ENCODE assay signal across 22 cellular contexts in genomic region chr15:80838666-80839065, GRCh38. TPM values are rescaled to one million over a fixed set of nuclear protein-coding genes. Genes with fewer than 3 reads are reported as not detected.
DNase-seq lines count a peak whose midpoint lies in the region; ATAC-seq, FAIRE-seq and TF ChIP-seq lines count a peak whose summit lies in the region.
"Had no signal": no experiment of that assay in that cellular context is flagged by ENCODE, and none has a peak within 500 bp of the region (broad histone marks: within the 10 kb centered on the region; RNA-seq: fewer than 3 reads in every experiment).

No MANE protein-coding gene starts in this region.

- H3K4me2 ChIP-seq in HepG2 (ENCODE audit: low read depth, low read length) (peak overlapping the region; percentile 79), neural progenitor cell (no peak overlapping the region), smooth muscle cell (no peak overlapping the region)

- DNase-seq in HepG2 (ENCODE audit: low spot score) (no peak), right lobe of liver (no peak), chondrocyte (ENCODE audit: low spot score) (no peak), neural progenitor cell (ENCODE audit: low spot score) (no peak), smooth muscle cell (lab: John Stamatoyannopoulos, UW; ENCODE audit: unreplicated experiment) (no peak), globus pallidus (ENCODE audit: low spot score) (no peak), Caco-2 (no peak), small intestine (no peak)
- DNase-seq: AML-193; CD8-positive, alpha-beta T cell; DMS 273 treated with DMSO at 0.1 percent for 48 hours; DND-41; EL; HFFc6 had no signal

- no peaks in the 10 kb centered on the region for H3K27me3 ChIP-seq in HepG2 (ENCODE audit: control insufficient read depth in 1 of 2, insufficient read depth in 2 of 2, low read length in 2 of 2)
- no peaks in the 10 kb centered on the region for H3K27me3 ChIP-seq in right lobe of liver
- no peaks in the 10 kb centered on the region for H3K27me3 ChIP-seq in neural progenitor cell
- no peaks in the 10 kb centered on the region for H3K27me3 ChIP-seq in smooth muscle cell (ENCODE audit: low read depth)
- no peaks in the 10 kb centered on the region for H3K27me3 ChIP-seq in Caco-2 (replicated peaks; ENCODE audit: control insufficient read depth, insufficient read depth, low read length)
- H3K27me3 ChIP-seq in small intestine (ENCODE audit: control insufficient read depth in 2 of 2, insufficient read depth in 2 of 2, low read length in 2 of 2) = no peaks in the 10 kb centered on the region

- CTCF ChIA-PET in HepG2 (lab: Yijun Ruan, JAX; ENCODE audit: low intra/inter-chr PET ratio, low total read pairs) (no interaction called here), Caco-2 (lab: Charles Lee) (no interaction called here)

- H3K36me3 Mint-ChIP-seq in chondrocyte (ENCODE audit: low read depth) (peaks cover 12% of the 10 kb centered on the region), neural progenitor cell (no peaks in the 10 kb centered on the region), Caco-2 (ENCODE audit: insufficient read depth, unreplicated experiment) (no peaks in the 10 kb centered on the region)
- H3K36me3 Mint-ChIP-seq: CD8-positive, alpha-beta T cell had no signal

- peaks cover 42% of the 10 kb centered on the region for H3K4me1 Mint-ChIP-seq in chondrocyte (ENCODE audit: low read depth)
- H3K4me1 Mint-ChIP-seq in neural progenitor cell = peaks cover 11% of the 10 kb centered on the region
- peaks cover 8% of the 10 kb centered on the region for H3K4me1 Mint-ChIP-seq in Caco-2 (ENCODE audit: low read depth, unreplicated experiment)

- POLR2A ChIA-PET in HepG2 (lab: Yijun Ruan, JAX) (interaction anchor here (0.7 to 7.0 kb wide), 15 partner anchors 9 to 271 kb away, joined by 3 to 56 read pairs (median 4); partner anchors contain the start of genes CEMIP and TLNRD1), Caco-2 (lab: Charles Lee) (no interaction called here)

- TF ChIP-seq EP300 in HepG2 (IDR thresholded peaks at IDR 0.05; ENCODE audit: low read depth in 2 of 2, low read length in 2 of 2) (no peak), HepG2 (CRISPR knock-in tag; IDR thresholded peaks at IDR 0.05; ENCODE audit: borderline replicate concordance) (no peak)

- H3K9me3 ChIP-seq in HepG2 (ENCODE audit: low read length) (no peaks in the 10 kb centered on the region), right lobe of liver (no peaks in the 10 kb centered on the region), neural progenitor cell (ENCODE audit: low read depth) (no peaks in the 10 kb centered on the region), smooth muscle cell (replicated peaks; ENCODE audit: low read depth) (no peaks in the 10 kb centered on the region), Caco-2 (no peaks in the 10 kb centered on the region), small intestine (ENCODE audit: control insufficient read depth, low read depth) (no peaks in the 10 kb centered on the region)
- H3K9me3 ChIP-seq: A549 had no signal

- WGBS in HepG2 (ENCODE audit: low lambda C conversion rate) = 60% methylated on average over 1 of the region's 7 CpGs
- 79% methylated on average over 3 of the region's 7 CpGs for WGBS in right lobe of liver (ENCODE audit: insufficient coverage, low coverage, low lambda C conversion rate, missing lambda C conversion rate)
- 89% methylated on average over 7 of the region's 7 CpGs for WGBS in smooth muscle cell (ENCODE audit: low lambda C conversion rate)
- 79 to 85% (median 84%) methylated on average over 7 of the region's 7 CpGs for WGBS in small intestine, 3 donors

- no peaks in the 10 kb centered on the region for H3K9me3 Mint-ChIP-seq in chondrocyte (ENCODE audit: low read depth)
- peaks cover 2% of the 10 kb centered on the region for H3K9me3 Mint-ChIP-seq in neural progenitor cell
- no peaks in the 10 kb centered on the region for H3K9me3 Mint-ChIP-seq in Caco-2 (ENCODE audit: unreplicated experiment)
- H3K9me3 Mint-ChIP-seq: CD8-positive, alpha-beta T cell; HFFc6 had no signal

- H3K27me3 Mint-ChIP-seq in chondrocyte (ENCODE audit: low read depth) = no peaks in the 10 kb centered on the region
- H3K27me3 Mint-ChIP-seq in neural progenitor cell (ENCODE audit: insufficient read depth, low read depth) = peaks cover 6% of the 10 kb centered on the region
- H3K27me3 Mint-ChIP-seq in Caco-2 (ENCODE audit: insufficient read depth, unreplicated experiment) = peaks cover 3% of the 10 kb centered on the region

- H3K4me3 ChIP-seq in HepG2 (replicated peaks in 1 of 3; ENCODE audit: insufficient read depth in 1 of 3, low read depth in 2 of 3, low read length in 3 of 3) (peak overlapping the region in 2 of 3 experiments; percentile 16 to 56; a peak in 2 of 6 replicates), right lobe of liver (no peak overlapping the region), neural progenitor cell (no peak overlapping the region), smooth muscle cell (no peak overlapping the region), Caco-2 (ENCODE audit: low read depth, low read length) (no peak overlapping the region), small intestine (ENCODE audit: low read depth in 1 of 2, low read length in 2 of 2) (no peak overlapping the region)
- H3K4me3 ChIP-seq: A549, GM12878 had no signal

- TF ChIP-seq RAD21 in HepG2 (CRISPR knock-in tag; IDR thresholded peaks at IDR 0.05) = no peak

- H4K20me1 ChIP-seq in HepG2 (ENCODE audit: insufficient read depth, low read length) = no peaks in the 10 kb centered on the region
- no peaks in the 10 kb centered on the region for H4K20me1 ChIP-seq in neural progenitor cell (ENCODE audit: low read depth)
- no peaks in the 10 kb centered on the region for H4K20me1 ChIP-seq in smooth muscle cell (ENCODE audit: low read depth)

- H3F3A ChIP-seq in neural progenitor cell (ENCODE audit: low read depth) = no peaks in the 10 kb centered on the region
- H3F3A ChIP-seq in smooth muscle cell (ENCODE audit: low read depth) = no peaks in the 10 kb centered on the region

- TSS peak; percentile 85 for BruUV-seq in HepG2 (replicated peaks; lab: Mats Ljungman, UMichigan)
- no TSS peak for BruUV-seq in Caco-2 (replicated peaks; lab: Mats Ljungman, UMichigan)

- no peak for FAIRE-seq in HepG2 (lab: Jason Lieb, UNC)
- FAIRE-seq in small intestine (lab: Jason Lieb, UNC) = no peak
- FAIRE-seq: A549, GM12878, GM19239, H54, HTR-8/SVneo had no signal

- intact Hi-C loops in HepG2 (cut with micrococcal nuclease; ENCODE audit: unreplicated experiment) = loop anchor here (1.0 to 2.0 kb wide), 4 partner anchors 19 to 132 kb away; no protein-coding TSS in a partner anchor
- intact Hi-C loops in right lobe of liver (cut with DNase I) = no loop called here
- intact Hi-C loops in Caco-2 (cut with micrococcal nuclease; ENCODE audit: unreplicated experiment) = no loop called here

- H3K9ac ChIP-seq in HepG2 (ENCODE audit: insufficient read depth, low read depth, low read length) (peak overlapping the region; percentile 55), neural progenitor cell (no peak overlapping the region), smooth muscle cell (ENCODE audit: low read depth) (no peak overlapping the region)

- H3K79me2 ChIP-seq in HepG2 (ENCODE audit: insufficient read depth, low read length) (no peaks in the 10 kb centered on the region), neural progenitor cell (ENCODE audit: low read depth) (no peaks in the 10 kb centered on the region), smooth muscle cell (ENCODE audit: low read depth) (no peaks in the 10 kb centered on the region)

- H2AFZ ChIP-seq in HepG2 (ENCODE audit: low read length) = no peak overlapping the region
- no peak overlapping the region for H2AFZ ChIP-seq in neural progenitor cell (replicated peaks)
- no peak overlapping the region for H2AFZ ChIP-seq in smooth muscle cell (ENCODE audit: low read depth)

- ATAC-seq in HepG2 (no peak), right lobe of liver (no peak)
- ATAC-seq: CD8-positive, alpha-beta T cell; GM12878; HCT116 had no signal

- peak overlapping the region; percentile 93 for H3K27ac ChIP-seq in HepG2 (ENCODE audit: extremely low read length, insufficient read depth, low read length)
- no peak overlapping the region for H3K27ac ChIP-seq in right lobe of liver
- no peak overlapping the region for H3K27ac ChIP-seq in neural progenitor cell
- no peak overlapping the region for H3K27ac ChIP-seq in smooth muscle cell (ENCODE audit: low read depth)
- no peak overlapping the region for H3K27ac ChIP-seq in small intestine (ENCODE audit: low read depth in 1 of 2, low read length in 1 of 2)
- H3K27ac ChIP-seq: 22Rv1 had no signal

- in situ Hi-C loops in HepG2 (cut with HindIII; ENCODE audit: extremely low pct_ligation_motif_present, low pct_unique_long_range_greater_than_20kb) = no loop called here

- TF ChIP-seq POLR2A in HepG2 (IDR thresholded peaks at IDR 0.05; ENCODE audit: insufficient read depth in 1 of 2, low read depth in 2 of 2, low read length in 2 of 2) (no peak), right lobe of liver (IDR thresholded peaks at IDR 0.05) (no peak)

- peak overlapping the region; percentile 41 for H3K27ac Mint-ChIP-seq in chondrocyte (ENCODE audit: unreplicated experiment)
- H3K27ac Mint-ChIP-seq in neural progenitor cell = peak overlapping the region; percentile 5
- no peak overlapping the region for H3K27ac Mint-ChIP-seq in Caco-2 (ENCODE audit: unreplicated experiment)
- H3K27ac Mint-ChIP-seq: CD8-positive, alpha-beta T cell; HFFc6 had no signal

- peaks cover 2 to 9% of the 10 kb centered on the region in 2 experiments; a peak in 3 of 5 replicates for H3K36me3 ChIP-seq in HepG2 (replicated peaks in 1 of 2; ENCODE audit: control insufficient read depth in 1 of 2, insufficient read depth in 2 of 2, low read length in 2 of 2)
- H3K36me3 ChIP-seq in right lobe of liver = no peaks in the 10 kb centered on the region
- H3K36me3 ChIP-seq in neural progenitor cell = no peaks in the 10 kb centered on the region
- H3K36me3 ChIP-seq in smooth muscle cell (ENCODE audit: low read depth) = no peaks in the 10 kb centered on the region
- no peaks in the 10 kb centered on the region for H3K36me3 ChIP-seq in Caco-2 (ENCODE audit: control insufficient read depth, insufficient read depth, low read length)
- no peaks in the 10 kb centered on the region for H3K36me3 ChIP-seq in small intestine (ENCODE audit: control insufficient read depth in 2 of 2, insufficient read depth in 2 of 2, low read length in 2 of 2)

- H3K4me1 ChIP-seq in HepG2 (ENCODE audit: insufficient read depth, low read length) (peaks cover 99% of the 10 kb centered on the region), right lobe of liver (no peaks in the 10 kb centered on the region), neural progenitor cell (peaks cover 3% of the 10 kb centered on the region), smooth muscle cell (ENCODE audit: low read depth) (no peaks in the 10 kb centered on the region), Caco-2 (no peaks in the 10 kb centered on the region), small intestine (ENCODE audit: control insufficient read depth in 2 of 2, insufficient read depth in 1 of 2, low read depth in 1 of 2, low read length in 1 of 2) (no peaks in the 10 kb centered on the region)

- TF ChIP-seq CTCF in HepG2 (CRISPR knock-in tag; IDR thresholded peaks at IDR 0.05) (no peak), right lobe of liver (IDR thresholded peaks at IDR 0.05) (no peak), chondrocyte (IDR thresholded peaks at IDR 0.05) (no peak), neural progenitor cell (IDR thresholded peaks at IDR 0.05) (no peak), smooth muscle cell (IDR thresholded peaks at IDR 0.05; ENCODE audit: borderline replicate concordance, insufficient read depth, poor library complexity, severe bottlenecking) (no peak), Caco-2 (IDR thresholded peaks at IDR 0.05; ENCODE audit: insufficient read depth in 1 of 2, low read depth in 1 of 2, low read length in 1 of 2, severe bottlenecking in 1 of 2, unreplicated experiment in 1 of 2) (no peak)

- H3K4me3 Mint-ChIP-seq in chondrocyte (ENCODE audit: unreplicated experiment) = no peak overlapping the region
- no peak overlapping the region for H3K4me3 Mint-ChIP-seq in neural progenitor cell
- no peak overlapping the region for H3K4me3 Mint-ChIP-seq in Caco-2 (ENCODE audit: unreplicated experiment)
- H3K4me3 Mint-ChIP-seq: CD8-positive, alpha-beta T cell; HFFc6 had no signal

RNA-seq across cellular contexts. Expression of gene CEMIP, which starts 59.5 kb away (rescaled TPM):
- total RNA-seq in HepG2 (2016; rRNA removed; fragmentation: Illumina TruSeq; extraction: Trizol) = 1.9 and 4.3 TPM in 2 replicates
- 0.35 and 0.71 TPM in 2 replicates for total RNA-seq in HepG2 (2016; cell fraction: cytosol; rRNA removed; fragmentation: Illumina TruSeq; extraction: Trizol; ENCODE audit: low read depth)
- total RNA-seq in HepG2 (2016; cell fraction: insoluble cytoplasmic fraction; rRNA removed; fragmentation: Illumina TruSeq; extraction: Trizol) = 1.7 and 4.0 TPM in 2 replicates
- 0.62 and 1.1 TPM in 2 replicates for total RNA-seq in HepG2 (2016; cell fraction: membrane; rRNA removed; fragmentation: Illumina TruSeq; extraction: Trizol)
- 6.2 and 7.7 TPM in 2 replicates for total RNA-seq in HepG2 (2016; cell fraction: nucleus; rRNA removed; fragmentation: Illumina TruSeq; extraction: Trizol)
- polyA plus RNA-seq in HepG2 (2011; rRNA removed) = 14.2 and 28.5 TPM in 2 replicates
- 7.4 and 14.6 TPM in 2 replicates for polyA plus RNA-seq in HepG2 (2011; cell fraction: cytosol; rRNA removed)
- 12.7 and 33.7 TPM in 2 replicates for polyA plus RNA-seq in HepG2 (2011; cell fraction: nucleus; rRNA removed)
- polyA plus RNA-seq in HepG2 (2012) = 2.5 and 9.7 TPM in 2 replicates
- polyA plus RNA-seq in HepG2 (2016; cell fraction: cytosol; fragmentation: Illumina TruSeq; extraction: Trizol; ENCODE audit: low read depth) = 0.14 and 0.20 TPM in 2 replicates
- polyA plus RNA-seq in HepG2 (2016; cell fraction: insoluble cytoplasmic fraction; fragmentation: Illumina TruSeq; extraction: Trizol; ENCODE audit: low read depth) = 0.99 and 1.7 TPM in 2 replicates
- polyA plus RNA-seq in HepG2 (2016; cell fraction: membrane; fragmentation: Illumina TruSeq; extraction: Trizol; ENCODE audit: low read depth) = 0.18 and 0.26 TPM in 2 replicates
- polyA plus RNA-seq in HepG2 (2016; cell fraction: nucleus; fragmentation: Illumina TruSeq; extraction: Trizol; ENCODE audit: insufficient read depth, low read depth) = 5.6 and 6.2 TPM in 2 replicates
- 0.12 and 60.1 TPM in 2 replicates for polyA minus RNA-seq in HepG2 (2011; rRNA and poly(A)+ RNA removed; ENCODE audit: low replicate concordance)
- 11.0 and 22.8 TPM in 2 replicates for polyA minus RNA-seq in HepG2 (2011; cell fraction: cytosol; rRNA and poly(A)+ RNA removed)
- 10.2 and 29.6 TPM in 2 replicates for polyA minus RNA-seq in HepG2 (2011; cell fraction: nucleus; rRNA and poly(A)+ RNA removed)
- total RNA-seq in right lobe of liver = under 1 TPM in 2 of 6 experiments, not detected in 4; 0.64 to 0.74 TPM
- 138 to 146 TPM (median 143 TPM) in 3 replicates for total RNA-seq in chondrocyte
- 0.03 TPM in 1 of 2 replicates, not detected in the other for total RNA-seq in neural progenitor cell (ENCODE audit: low replicate concordance)
- 1.2 and 1.9 TPM in 2 replicates for total RNA-seq in smooth muscle cell
- polyA plus RNA-seq in smooth muscle cell = 0.82 and 1.9 TPM in 2 replicates
- 0.07 TPM in 2 replicates for total RNA-seq in Caco-2 (2022)
- 1 to 10 TPM in 1 of 3 donors, under 1 TPM in 2; 0.27 to 1.4 (median 0.89) TPM for polyA plus RNA-seq in small intestine
- total RNA-seq: CD8-positive, alpha-beta T cell; G401 had no signal

Comparison
In these comparisons a context has a peak if more than half of its experiments do, and no peak if none do; other contexts are left out.
1. H3K4me3 ChIP-seq: peak in HepG2 (2 of 3); none in right lobe of liver (0 of 3), neural progenitor cell (single experiment), smooth muscle cell (single experiment), Caco-2 (single experiment) and small intestine (0 of 2).
2. RNA of gene CEMIP, which starts 59.5 kb away (total RNA-seq): 138 to 146 TPM in chondrocyte; 0.35 to 7.7 TPM in HepG2, 1.2 to 1.9 TPM in smooth muscle cell, 0.64 to 0.74 TPM in right lobe of liver, 0.07 TPM in Caco-2 and 0.03 TPM in neural progenitor cell; every median in the first group is over 10 times any median in the second.